8 cellular contexts compared by ENCODE assay signal in genomic region chr22:37566903-37567798, GRCh38. TPM values are rescaled to one million over a fixed set of nuclear protein-coding genes. Genes with fewer than 3 reads are reported as not detected.
DNase-seq lines count a peak whose midpoint lies in the region; ATAC-seq and TF ChIP-seq lines count a peak whose summit lies in the region.

No MANE protein-coding gene starts in this region.

- no peaks in the 10 kb centered on the region for H3K9me3 ChIP-seq in osteoblast (ENCODE audit: low read depth, low read length)
- H3K9me3 ChIP-seq in thyroid gland: no peaks in the 10 kb centered on the region

- 44 to 47% methylated on average over 16 of the region's 16 CpGs for WGBS in thyroid gland, 2 donors

- H3K4me3 ChIP-seq in foreskin fibroblast (ENCODE audit: low read depth in 1 of 2, low read length in 2 of 2) (no peak overlapping the region), osteoblast (ENCODE audit: insufficient read depth, low read length) (no peak overlapping the region), thyroid gland (replicated peaks in 1 of 3) (no peak overlapping the region)

- peak overlapping the region; percentile 13 for H3K4me2 ChIP-seq in osteoblast (ENCODE audit: insufficient read depth, low read length)

- peak; percentile 82 for ATAC-seq in HG03521 (IDR thresholded peaks at IDR 0.05; ENCODE audit: unreplicated experiment)

- no peak overlapping the region for H2AFZ ChIP-seq in osteoblast (ENCODE audit: low read length)

- H3K36me3 ChIP-seq in osteoblast (ENCODE audit: insufficient read depth, low read length): peaks cover 47% of the 10 kb centered on the region
- H3K36me3 ChIP-seq in thyroid gland: peaks cover 8 to 10% of the 10 kb centered on the region in 2 donors

- H3K27ac ChIP-seq in osteoblast (ENCODE audit: low read depth, low read length): peak overlapping the region; percentile 49
- H3K27ac ChIP-seq in thyroid gland: peak overlapping the region in 2 of 3 donors; percentile 5 to 50

- peak; percentile 90 for TF ChIP-seq CTCF in foreskin fibroblast (IDR thresholded peaks at IDR 0.05; ENCODE audit: low read depth, low read length)
- TF ChIP-seq CTCF in osteoblast (IDR thresholded peaks at IDR 0.05; ENCODE audit: extremely low read depth, low read depth, low read length): peak; percentile 84
- peak; percentile 92 to 96 (median 94) for TF ChIP-seq CTCF in thyroid gland (IDR thresholded peaks at IDR 0.05)

- H4K20me1 ChIP-seq in osteoblast (ENCODE audit: insufficient read depth, low read length): peaks cover 97% of the 10 kb centered on the region

- H3K27me3 ChIP-seq in osteoblast (ENCODE audit: insufficient read depth, low read length): no peaks in the 10 kb centered on the region
- no peaks in the 10 kb centered on the region for H3K27me3 ChIP-seq in thyroid gland

- DNase-seq in NCI-H345 (lab: John Stamatoyannopoulos, UW) (peak; percentile 69), NCI-H345 treated with DMSO at 0.1 percent for 48 hours (lab: John Stamatoyannopoulos, UW; ENCODE audit: unreplicated experiment) (no peak), SHP77 (lab: John Stamatoyannopoulos, UW) (peak; percentile 56 to 63), foreskin fibroblast (peak in 1 of 2 donors; percentile 77), osteoblast (ENCODE audit: insufficient read length, low spot score, missing footprints) (peak; percentile 96), thyroid gland (peak; percentile 87 to 91)
- peak; percentile 84 for DNase-seq in activated effector memory CD4-positive, alpha-beta T cell treated with Interleukin-2 at 50 U/mL for 16 hours

- TF ChIP-seq POLR2A in thyroid gland (IDR thresholded peaks at IDR 0.05): no peak

- H3K4me1 ChIP-seq in osteoblast (ENCODE audit: insufficient read depth, low read length): peaks cover 49% of the 10 kb centered on the region
- peaks cover 28 to 55% of the 10 kb centered on the region in 2 donors for H3K4me1 ChIP-seq in thyroid gland

- intact Hi-C loops in thyroid gland (cut with DNase I): loop anchor here (2.0 kb wide), 1 partner anchor 26 kb away; no protein-coding TSS in a partner anchor

- peaks cover 80% of the 10 kb centered on the region for H3K79me2 ChIP-seq in osteoblast (ENCODE audit: insufficient read depth, low read length)

RNA-seq across cellular contexts. Expression of gene CDC42EP1, which starts 6.9 kb away (rescaled TPM):
- total RNA-seq in osteoblast (28.6 and 35.5 TPM in 2 replicates), thyroid gland (10 to 100 TPM; 15.7 to 23.3 (median 18.3) TPM)

RNA-seq across cellular contexts. Expression of gene LGALS2, which starts 12.7 kb away (rescaled TPM):
- not detected in 2 replicates for total RNA-seq in osteoblast
- total RNA-seq in thyroid gland: not detected

RNA-seq across cellular contexts. Expression of gene GGA1, which starts 41.5 kb away (rescaled TPM):
- total RNA-seq in osteoblast (36.2 and 38.6 TPM in 2 replicates), thyroid gland (10 to 100 TPM; 46.2 to 90.5 (median 60.4) TPM)

RNA-seq across cellular contexts. Expression of gene CARD10, which starts 47.9 kb away (rescaled TPM):
- total RNA-seq in osteoblast (11.9 and 12.7 TPM in 2 replicates), thyroid gland (10 to 100 TPM in 3 of 4 donors, 1 to 10 TPM in 1; 6.5 to 17.3 (median 11.0) TPM)
